Comparison of ENCODE assay signal across 8 cellular contexts in the genomic region with DNA sequence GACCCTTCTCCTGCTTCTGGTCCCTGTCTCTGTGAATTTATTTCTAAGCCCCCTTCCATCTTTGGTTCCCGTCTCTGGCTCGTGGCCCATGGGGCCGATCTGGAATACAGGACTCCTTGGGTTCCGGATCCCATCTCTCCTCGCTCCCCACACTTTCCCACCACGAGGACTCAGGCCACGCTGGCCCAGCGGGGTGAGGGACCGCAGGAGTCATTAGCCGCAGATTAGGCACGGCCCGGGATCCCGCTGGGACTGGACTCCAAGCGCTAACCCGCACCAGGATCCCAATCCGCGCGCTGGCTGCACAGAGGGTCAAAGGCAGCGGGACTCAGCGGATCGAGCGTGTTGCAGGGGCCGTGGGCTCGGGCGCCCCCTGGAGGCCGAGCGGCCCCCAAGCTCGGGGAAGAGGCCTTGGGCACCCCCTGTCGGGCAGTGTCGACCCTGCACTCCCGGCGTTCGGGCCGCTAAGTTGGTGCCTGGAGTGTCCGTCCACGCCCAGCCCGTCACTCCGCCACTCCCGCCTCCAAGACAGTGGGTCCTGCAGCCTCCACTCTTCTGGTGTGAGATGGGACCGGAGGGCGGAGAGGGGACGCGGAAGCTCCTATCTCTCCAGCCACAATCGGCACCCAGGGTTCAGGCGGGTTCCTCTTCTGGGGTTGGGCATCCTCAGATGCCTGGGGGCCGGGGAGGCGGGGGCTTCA. TPM values are rescaled to one million over a fixed set of nuclear protein-coding genes. Genes with fewer than 3 reads are reported as not detected.
A peak's percentile ranks its signal among the peaks of the same experiment; 100 is the strongest.
DNase-seq lines count a peak whose midpoint lies in the region; ATAC-seq, FAIRE-seq and TF ChIP-seq lines count a peak whose summit lies in the region.

No MANE protein-coding gene starts in this region.

- H3K27ac ChIP-seq in VCaP = peak overlapping the region; percentile 87

- TF ChIP-seq CTCF in VCaP (conservative IDR thresholded peaks at IDR 0.05) (peak; percentile 100), bronchial epithelial cell (IDR thresholded peaks at IDR 0.05; ENCODE audit: insufficient read depth, low read length, severe bottlenecking) (peak; percentile 100)

- peak; percentile 25 for DNase-seq in A172 (ENCODE audit: low spot score)
- DNase-seq in GM18507 (ENCODE audit: extremely low spot score, insufficient read length, low read depth) = peak; percentile 93
- DNase-seq in NCI-H2107 treated with DMSO at 0.1 percent for 48 hours (lab: John Stamatoyannopoulos, UW; ENCODE audit: unreplicated experiment) = peak; percentile 85
- peak; percentile 59 for DNase-seq in bronchial epithelial cell (ENCODE audit: low read depth)
- peak; percentile 76 for DNase-seq in iris pigment epithelial cell (ENCODE audit: low read depth)
- peak; percentile 89 for DNase-seq in stimulated activated CD4-positive, alpha-beta T cell treated with anti-CD3 and anti-CD28 coated beads, Interleukin-12 subunit alpha, Interleukin-12 subunit beta, amount 100 ng/mL, for 4 hours

- H3K27me3 ChIP-seq in bronchial epithelial cell (ENCODE audit: control insufficient read depth, insufficient read depth, low read length) = peaks cover 6% of the 10 kb centered on the region

- peak; percentile 41 for ATAC-seq in HG02973 (IDR thresholded peaks at IDR 0.05; ENCODE audit: unreplicated experiment)

- H3K4me3 ChIP-seq in bronchial epithelial cell (ENCODE audit: low read depth, low read length) = peak overlapping the region; percentile 55

- peaks cover 7% of the 10 kb centered on the region for H3K36me3 ChIP-seq in bronchial epithelial cell (ENCODE audit: control insufficient read depth, insufficient read depth, low read length)

- FAIRE-seq in GM18507 (lab: Jason Lieb, UNC) = peak; percentile 88
- FAIRE-seq in bronchial epithelial cell (lab: Jason Lieb, UNC) = no peak

RNA-seq across cellular contexts. Expression of a gene that starts 9.5 kb away (rescaled TPM):
- 208 and 223 TPM in 2 replicates for total RNA-seq in A172 (2014; rRNA removed; shearing (Covaris generic))
- total RNA-seq in bronchial epithelial cell = 357 and 413 TPM in 2 replicates

RNA-seq across cellular contexts. Expression of a gene that starts 12.0 kb away (rescaled TPM):
- 0.59 and 0.89 TPM in 2 replicates for total RNA-seq in A172 (2014; rRNA removed; shearing (Covaris generic))
- 0.26 and 0.51 TPM in 2 replicates for total RNA-seq in bronchial epithelial cell

RNA-seq across cellular contexts. Expression of a gene that starts 22.4 kb away (rescaled TPM):
- 5.3 and 5.8 TPM in 2 replicates for total RNA-seq in A172 (2014; rRNA removed; shearing (Covaris generic))
- 0.53 and 1.9 TPM in 2 replicates for total RNA-seq in bronchial epithelial cell

Comparison
In these comparisons a context has a peak if more than half of its experiments do, and no peak if none do; other contexts are left out.
1. Peak in every context shown above with its lines: DNase-seq, ATAC-seq, H3K4me3 ChIP-seq and H3K27ac ChIP-seq.
2. DNase-seq: peak in every context shown above with its lines; median percentile 93 in GM18507; 89 in stimulated activated CD4-positive, alpha-beta T cell treated with anti-CD3 and anti-CD28 coated beads, Interleukin-12 subunit alpha, Interleukin-12 subunit beta, amount 100 ng/mL, for 4 hours; 85 in NCI-H2107 treated with DMSO at 0.1 percent for 48 hours; 76 in iris pigment epithelial cell; 59 in bronchial epithelial cell; 25 in A172.